In the genomic region with DNA sequence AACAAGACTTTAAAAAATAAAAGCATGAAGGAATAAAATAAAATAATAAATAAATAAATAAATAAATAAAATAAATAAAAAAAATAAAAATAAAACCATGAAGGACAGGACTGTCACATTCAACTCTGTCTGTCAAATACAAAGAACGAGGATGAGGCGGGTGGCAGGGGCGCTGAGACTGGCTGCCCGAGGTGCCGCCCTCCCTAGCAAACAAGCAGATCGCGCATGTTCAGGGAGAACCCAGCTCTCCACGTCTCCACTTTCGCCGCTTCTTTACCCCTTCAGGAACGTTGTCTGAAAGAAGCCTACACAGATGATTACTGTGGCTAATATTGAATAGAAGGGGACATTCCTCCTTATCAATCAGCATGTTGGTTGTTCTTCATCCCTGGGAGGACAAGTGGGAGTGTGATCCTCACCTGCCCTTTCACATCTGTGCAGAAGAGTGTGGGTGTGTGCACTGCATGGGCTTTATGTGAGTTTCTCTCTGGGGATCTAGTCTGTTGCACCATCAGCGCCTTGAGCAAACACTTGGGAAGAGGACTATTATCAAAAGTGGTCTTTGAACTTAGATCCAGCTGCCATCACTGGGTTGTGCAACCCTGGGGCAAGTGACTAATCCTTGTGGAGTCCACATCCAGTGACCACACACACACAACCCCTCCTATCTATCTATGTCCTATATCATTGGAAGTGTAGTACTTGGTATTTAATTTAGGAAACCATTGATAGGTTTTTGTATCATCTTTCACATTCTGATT, we compare ENCODE assay signal across 19 cellular contexts.
"Had no signal": no experiment of that assay in that cellular context is flagged by ENCODE, and none has a peak within 500 bp of the region (broad histone marks: within the 10 kb centered on the region; RNA-seq: fewer than 3 reads in every experiment).

No MANE protein-coding gene starts in this region.

- H3K4me3 ChIP-seq: body of pancreas, cardiac muscle cell, mucosa of descending colon, sigmoid colon, thyroid gland had no signal

- H3K36me3 Mint-ChIP-seq: activated naive CD4-positive, alpha-beta T cell treated with anti-CD3 and anti-CD28 coated beads, Interleukin-2, amount 50 U/mL, for 24 hours had no signal

- H3K27ac Mint-ChIP-seq: activated naive CD4-positive, alpha-beta T cell treated with anti-CD3 and anti-CD28 coated beads, Interleukin-2, amount 50 U/mL, for 24 hours had no signal

- ATAC-seq: body of pancreas, left ventricle myocardium superior, mucosa of descending colon had no signal

- DNase-seq: activated gamma-delta T cell treated with Interleukin-2 at 50 U/mL for 16 hours; activated T-cell treated with anti-CD3 and anti-CD28 coated beads, Interleukin-2, amount 50 U/mL, for 1 hour; anterior cingulate cortex; body of pancreas; effector CD4-positive, alpha-beta T cell; foreskin fibroblast; kidney glomerular epithelial cell; left ventricle myocardium superior; mesendoderm; mucosa of descending colon; occipital lobe; sigmoid colon; stimulated activated CD4-positive, alpha-beta T cell treated with anti-CD3 and anti-CD28 coated beads, Interleukin-2, amount 100 ng/mL, for 48 hours; stimulated activated naive CD4-positive, alpha-beta T cell; T-helper 1 cell; T-helper 9 cell; thyroid gland had no signal

- H3K4me3 Mint-ChIP-seq: activated naive CD4-positive, alpha-beta T cell treated with anti-CD3 and anti-CD28 coated beads, Interleukin-2, amount 50 U/mL, for 24 hours had no signal

- H3K4me1 ChIP-seq: body of pancreas, sigmoid colon, thyroid gland had no signal

- H3K27me3 Mint-ChIP-seq: activated naive CD4-positive, alpha-beta T cell treated with anti-CD3 and anti-CD28 coated beads, Interleukin-2, amount 50 U/mL, for 24 hours had no signal

- H3K27me3 ChIP-seq: body of pancreas, cardiac muscle cell, sigmoid colon, thyroid gland had no signal

- H3K9me3 ChIP-seq: body of pancreas, thyroid gland had no signal

- H3K36me3 ChIP-seq: cardiac muscle cell, sigmoid colon, thyroid gland had no signal

- H3K4me1 Mint-ChIP-seq: activated naive CD4-positive, alpha-beta T cell treated with anti-CD3 and anti-CD28 coated beads, Interleukin-2, amount 50 U/mL, for 24 hours had no signal

- H3K27ac ChIP-seq: body of pancreas, cardiac muscle cell, sigmoid colon, thyroid gland had no signal
